ENCODE assay signal across 24 cellular contexts in the genomic region with DNA sequence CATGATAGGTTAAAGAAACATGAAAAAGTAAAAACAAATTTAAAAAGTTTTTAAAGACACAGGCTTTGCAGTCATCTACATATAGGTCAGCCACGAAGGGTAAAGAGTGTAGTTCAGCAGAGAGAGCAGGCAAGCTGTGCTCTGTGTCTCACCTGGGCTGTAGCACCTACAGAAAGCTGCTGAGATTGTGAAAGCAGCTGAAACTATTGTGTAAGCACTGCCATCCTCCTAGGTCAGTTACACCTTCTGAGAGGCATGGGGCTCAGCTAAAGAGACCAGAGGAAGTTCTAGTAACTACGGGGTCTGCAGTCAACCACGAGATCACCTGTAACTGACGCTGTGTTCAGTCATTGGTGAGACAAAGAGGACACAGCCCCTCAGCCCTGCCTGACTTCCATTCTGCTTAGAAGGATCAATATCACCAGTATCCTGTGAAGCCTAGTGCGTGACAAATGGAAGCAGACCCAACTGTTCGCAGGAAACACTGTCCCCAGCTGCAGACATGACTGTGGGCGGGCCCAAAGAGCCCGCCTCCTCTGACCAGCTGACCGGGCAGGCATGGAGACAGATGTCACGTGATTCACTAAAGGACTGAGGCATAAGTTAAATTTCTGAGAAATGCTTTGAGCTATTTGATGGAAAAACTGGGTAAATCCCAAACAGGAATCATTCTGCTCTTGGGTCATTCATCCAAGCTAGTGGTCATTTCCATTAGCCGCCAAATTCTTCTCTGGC.
DNase-seq lines count a peak whose midpoint lies in the region; ATAC-seq, FAIRE-seq and TF ChIP-seq lines count a peak whose summit lies in the region.
"Had no signal": no experiment of that assay in that cellular context is flagged by ENCODE, and none has a peak within 500 bp of the region (broad histone marks: within the 10 kb centered on the region; RNA-seq: fewer than 3 reads in every experiment).

No MANE protein-coding gene starts in this region.

- no peaks in the 10 kb centered on the region for H3K79me2 ChIP-seq in GM12878 (ENCODE audit: control insufficient read depth, insufficient read depth, low read length)
- no peaks in the 10 kb centered on the region for H3K79me2 ChIP-seq in HepG2 (ENCODE audit: insufficient read depth, low read length)

- H3K9me3 ChIP-seq in GM12878 (replicated peaks; ENCODE audit: control insufficient read depth, insufficient read depth, low read length) (no peaks in the 10 kb centered on the region), HepG2 (ENCODE audit: low read length) (no peaks in the 10 kb centered on the region)
- H3K9me3 ChIP-seq: Caco-2 had no signal

- FAIRE-seq in GM12878 (lab: Jason Lieb, UNC) (no peak), HepG2 (lab: Jason Lieb, UNC) (no peak)
- FAIRE-seq: G401.6, GM12891, HTR-8/SVneo, RCC 7860 had no signal

- H2AFZ ChIP-seq in GM12878 (ENCODE audit: control insufficient read depth, low read depth, low read length) (no peak overlapping the region), HepG2 (ENCODE audit: low read length) (no peak overlapping the region)

- H3K27me3 ChIP-seq in GM12878 (replicated peaks in 1 of 2; ENCODE audit: control insufficient read depth in 2 of 2, insufficient read depth in 2 of 2, low read length in 1 of 2) (no peaks in the 10 kb centered on the region), HepG2 (ENCODE audit: control insufficient read depth in 1 of 2, insufficient read depth in 2 of 2, low read length in 2 of 2) (peaks cover 1 to 20% of the 10 kb centered on the region in 2 experiments; a peak in 3 of 5 replicates)

- H3K4me2 ChIP-seq in GM12878 (ENCODE audit: control insufficient read depth, insufficient read depth) (no peak overlapping the region), HepG2 (ENCODE audit: low read depth, low read length) (no peak overlapping the region)
- H3K4me2 ChIP-seq: SK-N-SH had no signal

- RAD21 ChIA-PET in GM12878 (lab: Charles Lee; ENCODE audit: unreplicated experiment) = interaction anchor here (1.1 kb wide), 1 partner anchor 23 kb away, joined by 3 read pairs; no protein-coding TSS in a partner anchor

- SMC1A ChIA-PET in GM12878 (lab: Charles Lee; ENCODE audit: uncharacterized antibody, unreplicated experiment) = no interaction called here

- H3K4me1 ChIP-seq in GM12878 (ENCODE audit: control insufficient read depth, insufficient read depth, low read length) = no peaks in the 10 kb centered on the region
- no peaks in the 10 kb centered on the region for H3K4me1 ChIP-seq in HepG2 (ENCODE audit: insufficient read depth, low read length)
- H3K4me1 ChIP-seq: Caco-2 had no signal

- H3K4me3 ChIP-seq in GM12878 (no peak overlapping the region), HepG2 (replicated peaks in 1 of 3; ENCODE audit: insufficient read depth in 1 of 3, low read depth in 2 of 3, low read length in 3 of 3) (no peak overlapping the region)

- BruUV-seq in GM12878 (replicated peaks; lab: Mats Ljungman, UMichigan) (no TSS peak), HepG2 (replicated peaks; lab: Mats Ljungman, UMichigan) (no TSS peak)

- H4K20me1 ChIP-seq in GM12878 (ENCODE audit: control insufficient read depth, insufficient read depth) (no peaks in the 10 kb centered on the region), HepG2 (ENCODE audit: insufficient read depth, low read length) (no peaks in the 10 kb centered on the region)

- intact Hi-C loops in GM12878 (cut with micrococcal nuclease; ENCODE audit: unreplicated experiment) = no loop called here
- intact Hi-C loops in HepG2 (cut with micrococcal nuclease; ENCODE audit: unreplicated experiment) = no loop called here

- CTCF ChIA-PET in GM12878 (lab: Yijun Ruan, JAX) = interaction anchor here (0.7 to 3.3 kb wide), 4 partner anchors 13 to 285 kb away, joined by 3 to 12 read pairs (median 6); no protein-coding TSS in a partner anchor
- CTCF ChIA-PET in HepG2 (lab: Yijun Ruan, JAX; ENCODE audit: low intra/inter-chr PET ratio, low total read pairs) = no interaction called here

- WGBS in GM12878 (ENCODE audit: insufficient coverage, insufficient replicate concordance, low lambda C conversion rate, missing lambda C conversion rate) = 29% methylated on average over 11 of the region's 11 CpGs
- 25% methylated on average over 8 of the region's 11 CpGs for WGBS in HepG2 (ENCODE audit: low lambda C conversion rate)

- in situ Hi-C loops in GM12878 (cut with MboI) (no loop called here), HepG2 (cut with HindIII; ENCODE audit: extremely low pct_ligation_motif_present, low pct_unique_long_range_greater_than_20kb) (no loop called here)

- TF ChIP-seq RAD21 in GM12878 (IDR thresholded peaks at IDR 0.05; ENCODE audit: insufficient read depth, low read depth, low read length) (no peak), HepG2 (CRISPR knock-in tag; IDR thresholded peaks at IDR 0.05) (no peak)

- H3K9ac ChIP-seq in GM12878 (ENCODE audit: control insufficient read depth, insufficient read depth, low read length) (no peak overlapping the region), HepG2 (ENCODE audit: insufficient read depth, low read depth, low read length) (no peak overlapping the region)
- H3K9ac ChIP-seq: SK-N-SH had no signal

- H3K36me3 ChIP-seq in GM12878 (ENCODE audit: control insufficient read depth in 2 of 2, insufficient read depth in 2 of 2, low read length in 1 of 2) = no peaks in the 10 kb centered on the region
- H3K36me3 ChIP-seq in HepG2 (replicated peaks in 1 of 2; ENCODE audit: control insufficient read depth in 1 of 2, insufficient read depth in 2 of 2, low read length in 2 of 2) = no peaks in the 10 kb centered on the region

- TF ChIP-seq EP300 in GM12878 (IDR thresholded peaks at IDR 0.05; ENCODE audit: borderline replicate concordance in 1 of 2, control insufficient read depth in 1 of 2, low read depth in 2 of 2, low read length in 2 of 2) (no peak), HepG2 (IDR thresholded peaks at IDR 0.05; ENCODE audit: low read depth in 2 of 2, low read length in 2 of 2) (no peak), HepG2 (CRISPR knock-in tag; IDR thresholded peaks at IDR 0.05; ENCODE audit: borderline replicate concordance) (no peak)

- ATAC-seq in GM12878 = no peak
- ATAC-seq in HepG2 = no peak
- ATAC-seq in GM19324 (IDR thresholded peaks at IDR 0.05; ENCODE audit: low FRiP score, unreplicated experiment) = no peak
- ATAC-seq in HG03521 (IDR thresholded peaks at IDR 0.05; ENCODE audit: unreplicated experiment) = no peak
- no peak for ATAC-seq in HG03039 (IDR thresholded peaks at IDR 0.05; ENCODE audit: unreplicated experiment)
- ATAC-seq: HCT116, T-helper 17 cell had no signal

- TF ChIP-seq POLR2A in GM12878 (IDR thresholded peaks at IDR 0.05; ENCODE audit: low read depth, low read length) (no peak), HepG2 (IDR thresholded peaks at IDR 0.05; ENCODE audit: insufficient read depth in 1 of 2, low read depth in 2 of 2, low read length in 2 of 2) (no peak)

- no peak overlapping the region for H3K27ac ChIP-seq in GM12878 (ENCODE audit: control insufficient read depth, insufficient read depth)
- H3K27ac ChIP-seq in HepG2 (ENCODE audit: extremely low read length, insufficient read depth, low read length) = no peak overlapping the region

- POLR2A ChIA-PET in GM12878 (lab: Charles Lee) (no interaction called here), HepG2 (lab: Yijun Ruan, JAX) (no interaction called here)

- DNase-seq in LHCN-M2 (ENCODE audit: low read depth) (peak; percentile 30), GM12878 (ENCODE audit: low read depth, low spot score) (no peak), HepG2 (ENCODE audit: low spot score) (no peak), NCI-H2196 treated with DMSO at 0.1 percent for 48 hours (lab: John Stamatoyannopoulos, UW; ENCODE audit: unreplicated experiment) (no peak)
- DNase-seq: C1 segment of cervical spinal cord; Caco-2; CD4-positive, alpha-beta memory T cell; Karpas-422; NCI-H1092 treated with DMSO at 0.1 percent for 48 hours; NCI-H1436 treated with DMSO at 0.1 percent for 48 hours; NCI-H187 treated with DMSO at 0.1 percent for 48 hours; NCI-H69; SIG-M5; SK-N-SH; SW 1271; T-helper 17 cell had no signal

- TF ChIP-seq CTCF in GM12878 (IDR thresholded peaks at IDR 0.05 in 2 of 3, conservative IDR thresholded peaks at IDR 0.05 in 1 of 3; ENCODE audit: control insufficient read depth in 2 of 3, extremely low read depth in 1 of 3, insufficient read depth in 1 of 3, low read depth in 3 of 3, low read length in 3 of 3) = no peak
- no peak for TF ChIP-seq CTCF in HepG2 (CRISPR knock-in tag; IDR thresholded peaks at IDR 0.05)

TF ChIP-seq in GM12878, 131 proteins besides CTCF, POLR2A, EP300 and RAD21:
- TF ChIP-seq PAX8 (IDR thresholded peaks at IDR 0.05) (no peak), RAD51 (IDR thresholded peaks at IDR 0.05) (peak; percentile 49; the same call in 1 of the 2 replicates)

TF ChIP-seq in HepG2, 621 proteins besides CTCF, POLR2A, EP300 and RAD21 (continues in another document):
- TF ChIP-seq CEBPB (IDR thresholded peaks at IDR 0.05; ENCODE audit: borderline replicate concordance, low read depth, low read length) (peak; percentile 78), ZNF761 (CRISPR knock-in tag; conservative IDR thresholded peaks at IDR 0.05) (no peak), RAD51 (IDR thresholded peaks at IDR 0.05; ENCODE audit: borderline replicate concordance) (peak; percentile 66; the same call in 1 of the 2 replicates), ZFY (CRISPR knock-in tag; IDR thresholded peaks at IDR 0.05) (no peak)
- TF ChIP-seq, protein P1, sequence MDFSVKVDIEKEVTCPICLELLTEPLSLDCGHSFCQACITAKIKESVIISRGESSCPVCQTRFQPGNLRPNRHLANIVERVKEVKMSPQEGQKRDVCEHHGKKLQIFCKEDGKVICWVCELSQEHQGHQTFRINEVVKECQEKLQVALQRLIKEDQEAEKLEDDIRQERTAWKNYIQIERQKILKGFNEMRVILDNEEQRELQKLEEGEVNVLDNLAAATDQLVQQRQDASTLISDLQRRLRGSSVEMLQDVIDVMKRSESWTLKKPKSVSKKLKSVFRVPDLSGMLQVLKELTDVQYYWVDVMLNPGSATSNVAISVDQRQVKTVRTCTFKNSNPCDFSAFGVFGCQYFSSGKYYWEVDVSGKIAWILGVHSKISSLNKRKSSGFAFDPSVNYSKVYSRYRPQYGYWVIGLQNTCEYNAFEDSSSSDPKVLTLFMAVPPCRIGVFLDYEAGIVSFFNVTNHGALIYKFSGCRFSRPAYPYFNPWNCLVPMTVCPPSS (IDR thresholded peaks at IDR 0.05) = no peak
- TF ChIP-seq, protein P2, sequence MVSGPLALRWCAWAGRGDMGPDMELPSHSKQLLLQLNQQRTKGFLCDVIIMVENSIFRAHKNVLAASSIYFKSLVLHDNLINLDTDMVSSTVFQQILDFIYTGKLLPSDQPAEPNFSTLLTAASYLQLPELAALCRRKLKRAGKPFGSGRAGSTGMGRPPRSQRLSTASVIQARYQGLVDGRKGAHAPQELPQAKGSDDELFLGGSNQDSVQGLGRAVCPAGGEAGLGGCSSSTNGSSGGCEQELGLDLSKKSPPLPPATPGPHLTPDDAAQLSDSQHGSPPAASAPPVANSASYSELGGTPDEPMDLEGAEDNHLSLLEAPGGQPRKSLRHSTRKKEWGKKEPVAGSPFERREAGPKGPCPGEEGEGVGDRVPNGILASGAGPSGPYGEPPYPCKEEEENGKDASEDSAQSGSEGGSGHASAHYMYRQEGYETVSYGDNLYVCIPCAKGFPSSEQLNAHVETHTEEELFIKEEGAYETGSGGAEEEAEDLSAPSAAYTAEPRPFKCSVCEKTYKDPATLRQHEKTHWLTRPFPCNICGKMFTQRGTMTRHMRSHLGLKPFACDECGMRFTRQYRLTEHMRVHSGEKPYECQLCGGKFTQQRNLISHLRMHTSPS (CRISPR knock-in tag; IDR thresholded peaks at IDR 0.05; ENCODE audit: low read depth) = no peak
